ENCODE assay signal across 12 cellular contexts in the genomic region with DNA sequence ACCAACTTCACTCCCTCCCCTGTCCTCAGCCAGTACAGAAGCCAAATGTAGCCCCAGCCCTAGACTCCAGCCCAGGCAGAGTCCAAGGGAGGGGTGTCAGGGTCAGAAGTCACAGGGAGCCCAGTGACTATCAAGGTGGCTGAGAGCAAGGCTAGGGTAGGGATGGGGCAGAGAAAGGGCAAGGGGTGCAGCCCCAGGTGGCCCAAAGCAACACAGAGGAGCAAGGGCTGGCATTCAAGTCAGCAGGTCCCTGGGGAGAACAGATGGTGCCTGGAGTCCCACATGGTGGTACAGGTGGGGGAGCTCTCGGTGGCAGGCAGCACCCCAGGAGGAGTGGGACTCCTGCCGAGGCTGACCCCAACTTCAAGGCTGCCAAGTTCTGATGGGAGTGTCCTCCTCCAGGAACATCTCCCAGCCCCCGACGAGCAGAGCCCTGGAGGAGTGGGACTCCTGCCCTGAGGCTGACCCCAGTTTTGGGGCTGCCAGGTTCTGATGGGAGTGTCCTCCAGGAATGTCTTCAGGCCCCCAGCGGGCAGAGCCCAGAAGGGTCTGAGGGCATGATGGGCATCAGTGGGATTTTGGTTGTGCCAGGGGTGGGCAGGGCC. TPM values are rescaled to one million over a fixed set of nuclear protein-coding genes. Genes with fewer than 3 reads are reported as not detected.
DNase-seq lines count a peak whose midpoint lies in the region; ATAC-seq and TF ChIP-seq lines count a peak whose summit lies in the region.
"Had no signal": no experiment of that assay in that cellular context is flagged by ENCODE, and none has a peak within 500 bp of the region (broad histone marks: within the 10 kb centered on the region; RNA-seq: fewer than 3 reads in every experiment).

No MANE protein-coding gene starts in this region.

- H2AFZ ChIP-seq in hepatocyte: no peak overlapping the region

- ATAC-seq in Right ventricle myocardium inferior: no peak
- ATAC-seq in Right ventricle myocardium superior (ENCODE audit: poor library complexity): no peak
- ATAC-seq in activated CD4-positive, alpha-beta T cell treated with anti-CD3 and anti-CD28 coated beads for 36 hours: no peak
- no peak for ATAC-seq in HG02840 (IDR thresholded peaks at IDR 0.05; ENCODE audit: low FRiP score, unreplicated experiment)
- ATAC-seq: stimulated activated memory B cell treated with anti-CD40 and anti-IgM and Interleukin-4, amounts not matched to agents 10 μg/mL and 1 μg/mL and 100 μg/mL, for 72 hours had no signal

- H3K9me3 Mint-ChIP-seq in type B pancreatic cell: no peaks in the 10 kb centered on the region
- no peaks in the 10 kb centered on the region for H3K9me3 Mint-ChIP-seq in activated CD4-positive, alpha-beta T cell treated with anti-CD3 and anti-CD28 coated beads for 36 hours (ENCODE audit: low read depth)
- H3K9me3 Mint-ChIP-seq: activated naive CD8-positive, alpha-beta T cell treated with anti-CD3 and anti-CD28 coated beads, Interleukin-2, amount 10 ng/mL, durations not matched to agents 7 days and 5 days; stimulated activated memory B cell treated with anti-CD40 and anti-IgM and Interleukin-4, amounts not matched to agents 10 μg/mL and 1 μg/mL and 100 μg/mL, for 72 hours had no signal

- WGBS in hepatocyte (ENCODE audit: low lambda C conversion rate, missing lambda C conversion rate): 44% methylated on average over 3 of the region's 5 CpGs

- peaks cover 6% of the 10 kb centered on the region for H3K4me1 Mint-ChIP-seq in type B pancreatic cell (ENCODE audit: unreplicated experiment)
- peaks cover 6% of the 10 kb centered on the region for H3K4me1 Mint-ChIP-seq in activated CD4-positive, alpha-beta T cell treated with anti-CD3 and anti-CD28 coated beads for 36 hours

- peak overlapping the region; percentile 74 for H3K4me3 Mint-ChIP-seq in type B pancreatic cell
- H3K4me3 Mint-ChIP-seq in activated CD4-positive, alpha-beta T cell treated with anti-CD3 and anti-CD28 coated beads for 36 hours: no peak overlapping the region

- H3K27me3 ChIP-seq in hepatocyte: no peaks in the 10 kb centered on the region

- CTCF ChIA-PET in activated CD4-positive, alpha-beta T cell treated with anti-CD3 and anti-CD28 coated beads for 36 hours (lab: Charles Lee): interaction anchor here (1.6 kb wide), 1 partner anchor 18 kb away, joined by 4 read pairs; no protein-coding TSS in a partner anchor

- intact Hi-C loops in Right ventricle myocardium inferior (cut with DNase I) (loop anchor here (1.0 kb wide), 1 partner anchor 20 kb away; no protein-coding TSS in a partner anchor), Right ventricle myocardium superior (cut with DNase I) (no loop called here)
- intact Hi-C loops in activated CD4-positive, alpha-beta T cell treated with anti-CD3 and anti-CD28 coated beads for 36 hours (cut with DNase I, micrococcal nuclease): no loop called here

- H3K27me3 Mint-ChIP-seq in type B pancreatic cell: peaks cover 8% of the 10 kb centered on the region
- peaks cover 14% of the 10 kb centered on the region for H3K27me3 Mint-ChIP-seq in activated CD4-positive, alpha-beta T cell treated with anti-CD3 and anti-CD28 coated beads for 36 hours

- no peaks in the 10 kb centered on the region for H3K36me3 Mint-ChIP-seq in type B pancreatic cell
- no peaks in the 10 kb centered on the region for H3K36me3 Mint-ChIP-seq in activated CD4-positive, alpha-beta T cell treated with anti-CD3 and anti-CD28 coated beads for 36 hours (ENCODE audit: low read depth)
- H3K36me3 Mint-ChIP-seq: activated naive CD8-positive, alpha-beta T cell treated with anti-CD3 and anti-CD28 coated beads, Interleukin-2, amount 10 ng/mL, durations not matched to agents 7 days and 5 days; stimulated activated memory B cell treated with anti-CD40 and anti-IgM and Interleukin-4, amounts not matched to agents 10 μg/mL and 1 μg/mL and 100 μg/mL, for 72 hours had no signal

- H3K9me2 ChIP-seq in hepatocyte (replicated peaks; ENCODE audit: insufficient read depth): no peaks in the 10 kb centered on the region

- peaks cover 48% of the 10 kb centered on the region for H3K79me2 ChIP-seq in hepatocyte

- H3K36me3 ChIP-seq in hepatocyte (replicated peaks; ENCODE audit: insufficient read depth, low read depth): no peaks in the 10 kb centered on the region

- H3K27ac Mint-ChIP-seq in type B pancreatic cell: peak overlapping the region; percentile 67
- no peak overlapping the region for H3K27ac Mint-ChIP-seq in activated CD4-positive, alpha-beta T cell treated with anti-CD3 and anti-CD28 coated beads for 36 hours
- H3K27ac Mint-ChIP-seq: stimulated activated memory B cell treated with anti-CD40 and anti-IgM and Interleukin-4, amounts not matched to agents 10 μg/mL and 1 μg/mL and 100 μg/mL, for 72 hours had no signal

- H3K27ac ChIP-seq in hepatocyte: peak overlapping the region; percentile 20
- H3K27ac ChIP-seq: HL-60 had no signal

- no peak overlapping the region for H3K4me3 ChIP-seq in hepatocyte

- POLR2A ChIA-PET in activated CD4-positive, alpha-beta T cell treated with anti-CD3 and anti-CD28 coated beads for 36 hours (lab: Charles Lee): no interaction called here

- DNase-seq in Right ventricle myocardium inferior (ENCODE audit: missing footprints) (peak; percentile 57), Right ventricle myocardium superior (no peak), RPMI8226 (peak; percentile 41), hepatocyte (ENCODE audit: low spot score) (no peak), type B pancreatic cell (ENCODE audit: extremely low spot score, unreplicated experiment) (no peak), SIG-M5 (lab: John Stamatoyannopoulos, UW) (no peak)
- DNase-seq in activated CD4-positive, alpha-beta T cell treated with anti-CD3 and anti-CD28 coated beads for 36 hours: no peak
- DNase-seq: activated naive CD8-positive, alpha-beta T cell treated with anti-CD3 and anti-CD28 coated beads, Interleukin-2, amount 10 ng/mL, durations not matched to agents 7 days and 5 days; NCI-H1092 had no signal

- no peak overlapping the region for H3K4me2 ChIP-seq in hepatocyte

- no peaks in the 10 kb centered on the region for H3K9me3 ChIP-seq in hepatocyte (ENCODE audit: low read depth)

- H3K4me1 ChIP-seq in hepatocyte (ENCODE audit: insufficient read depth): peaks cover 34% of the 10 kb centered on the region

- peaks cover 18% of the 10 kb centered on the region for H4K20me1 ChIP-seq in hepatocyte (ENCODE audit: insufficient read depth, poor library complexity, severe bottlenecking)

- no peak for TF ChIP-seq CTCF in hepatocyte (IDR thresholded peaks at IDR 0.05; ENCODE audit: poor library complexity)
- no peak for TF ChIP-seq CTCF in type B pancreatic cell (conservative IDR thresholded peaks at IDR 0.05)

RNA-seq across cellular contexts. Expression of a gene that starts 3.7 kb away (rescaled TPM):
- total RNA-seq in Right ventricle myocardium inferior: 119 TPM
- total RNA-seq in Right ventricle myocardium superior: 126 TPM
- total RNA-seq in hepatocyte: 58.0 and 61.6 TPM in 2 replicates
- 49.1 and 50.5 TPM in 2 replicates for polyA plus RNA-seq in hepatocyte
- total RNA-seq in type B pancreatic cell (ENCODE audit: low replicate concordance): 62.8 and 63.5 TPM in 2 replicates
- 10 to 100 TPM; 35.3 to 35.5 TPM for total RNA-seq in activated CD4-positive, alpha-beta T cell treated with anti-CD3 and anti-CD28 coated beads for 36 hours

RNA-seq across cellular contexts. Expression of a gene that starts 5.5 kb away (rescaled TPM):
- 21.8 TPM for total RNA-seq in Right ventricle myocardium inferior
- 21.7 TPM for total RNA-seq in Right ventricle myocardium superior
- total RNA-seq in hepatocyte: 138 and 155 TPM in 2 replicates
- 242 and 261 TPM in 2 replicates for polyA plus RNA-seq in hepatocyte
- 17.6 and 78.1 TPM in 2 replicates for total RNA-seq in type B pancreatic cell (ENCODE audit: low replicate concordance)
- under 1 TPM; 0.25 to 0.49 TPM for total RNA-seq in activated CD4-positive, alpha-beta T cell treated with anti-CD3 and anti-CD28 coated beads for 36 hours

RNA-seq across cellular contexts. Expression of a gene that starts 21.8 kb away (rescaled TPM):
- total RNA-seq in Right ventricle myocardium inferior (0.51 TPM), Right ventricle myocardium superior (0.40 TPM), hepatocyte (0.17 TPM in 1 of 2 replicates, not detected in the other), type B pancreatic cell (ENCODE audit: low replicate concordance) (0.83 and 0.89 TPM in 2 replicates)
- polyA plus RNA-seq in hepatocyte: 0.42 and 1.0 TPM in 2 replicates
- total RNA-seq in activated CD4-positive, alpha-beta T cell treated with anti-CD3 and anti-CD28 coated beads for 36 hours: under 1 TPM; 0.28 to 0.41 TPM

RNA-seq across cellular contexts. Expression of a gene that starts 22.1 kb away (rescaled TPM):
- total RNA-seq in Right ventricle myocardium inferior: 265 TPM
- total RNA-seq in Right ventricle myocardium superior: 271 TPM
- total RNA-seq in hepatocyte: 92.9 and 105 TPM in 2 replicates
- polyA plus RNA-seq in hepatocyte: 238 and 246 TPM in 2 replicates
- total RNA-seq in type B pancreatic cell (ENCODE audit: low replicate concordance): 122 and 143 TPM in 2 replicates
- 100 to 1,000 TPM in 1 of 2 experiments, 10 to 100 TPM in 1; 89.5 to 117 TPM for total RNA-seq in activated CD4-positive, alpha-beta T cell treated with anti-CD3 and anti-CD28 coated beads for 36 hours

RNA-seq across cellular contexts. Expression of a gene that starts 28.3 kb away (rescaled TPM):
- 119 TPM for total RNA-seq in Right ventricle myocardium inferior
- 113 TPM for total RNA-seq in Right ventricle myocardium superior
- total RNA-seq in hepatocyte: 12.8 and 22.9 TPM in 2 replicates
- polyA plus RNA-seq in hepatocyte: 43.2 and 45.6 TPM in 2 replicates
- total RNA-seq in type B pancreatic cell (ENCODE audit: low replicate concordance): 24.2 and 28.5 TPM in 2 replicates
- total RNA-seq in activated CD4-positive, alpha-beta T cell treated with anti-CD3 and anti-CD28 coated beads for 36 hours: 10 to 100 TPM in 1 of 2 experiments, 1 to 10 TPM in 1; 9.9 to 11.4 TPM

Comparison
In these comparisons a context has a peak if more than half of its experiments do, and no peak if none do; other contexts are left out.
1. DNase-seq: peak in Right ventricle myocardium inferior (single experiment) and RPMI8226 (single experiment); none in Right ventricle myocardium superior (single experiment), hepatocyte (single experiment), type B pancreatic cell (single experiment), SIG-M5 (single experiment) and activated CD4-positive, alpha-beta T cell treated with anti-CD3 and anti-CD28 coated beads for 36 hours (single experiment).
2. RNA of a gene that starts 5.5 kb away (total RNA-seq): 138 to 155 TPM in hepatocyte, 17.6 to 78.1 TPM in type B pancreatic cell, 21.8 TPM in Right ventricle myocardium inferior (single experiment) and 21.7 TPM in Right ventricle myocardium superior (single experiment); 0.25 to 0.49 TPM in activated CD4-positive, alpha-beta T cell treated with anti-CD3 and anti-CD28 coated beads for 36 hours; every median in the first group is over 10 times any median in the second.